In the genomic region with DNA sequence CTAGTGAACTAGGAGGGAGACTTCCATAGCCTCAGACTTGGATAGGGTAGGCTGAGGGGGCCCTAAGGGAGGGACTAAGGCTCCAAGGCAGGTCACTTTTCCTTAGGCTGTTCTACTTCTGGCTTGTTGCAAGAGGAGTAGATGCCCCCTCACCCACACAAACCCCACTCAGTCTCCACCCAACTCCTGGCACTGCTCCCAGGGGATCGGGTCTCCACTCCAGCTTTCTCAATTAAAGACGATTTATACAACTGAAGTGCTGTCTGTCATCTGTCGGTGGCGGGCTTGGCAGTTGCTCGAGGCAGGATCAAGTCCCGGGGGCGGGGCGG, we compare ENCODE assay signal across 12 cellular contexts. TPM values are rescaled to one million over a fixed set of nuclear protein-coding genes. Genes with fewer than 3 reads are reported as not detected.
DNase-seq lines count a peak whose midpoint lies in the region; ATAC-seq, FAIRE-seq and TF ChIP-seq lines count a peak whose summit lies in the region.
"Had no signal": no experiment of that assay in that cellular context is flagged by ENCODE, and none has a peak within 500 bp of the region (broad histone marks: within the 10 kb centered on the region; RNA-seq: fewer than 3 reads in every experiment).

No MANE protein-coding gene starts in this region.

- WGBS in A549 (ENCODE audit: missing lambda C conversion rate): 88% methylated on average over 7 of the region's 8 CpGs

- no peak for FAIRE-seq in A549 (lab: Jason Lieb, UNC)

- H3K27me3 ChIP-seq in HUES48 (ENCODE audit: control insufficient read depth, insufficient read depth, low read length) (peaks cover 1% of the 10 kb centered on the region; the same call in 1 of the 2 replicates), lower lobe of right lung (ENCODE audit: low read depth) (peaks cover 58% of the 10 kb centered on the region)

- TF ChIP-seq EP300 in A549 (IDR thresholded peaks at IDR 0.05): no peak

- no peaks in the 10 kb centered on the region for H3K9me3 Mint-ChIP-seq in activated naive CD8-positive, alpha-beta T cell treated with anti-CD3 and anti-CD28 coated beads for 36 hours
- peaks cover 15% of the 10 kb centered on the region for H3K9me3 Mint-ChIP-seq in glutamatergic neuron (ENCODE audit: unreplicated experiment)

- H3K9me3 ChIP-seq in A549 (no peaks in the 10 kb centered on the region), HUES48 (ENCODE audit: control insufficient read depth, insufficient read depth, low read length) (no peaks in the 10 kb centered on the region), lower lobe of right lung (no peaks in the 10 kb centered on the region)

- peak overlapping the region; percentile 83; the same call in 2 of the 3 replicates for H3K4me2 ChIP-seq in A549

- TF ChIP-seq CTCF in A549 (IDR thresholded peaks at IDR 0.05) (no peak), lower lobe of right lung (IDR thresholded peaks at IDR 0.05) (no peak), glutamatergic neuron (IDR thresholded peaks at IDR 0.05; ENCODE audit: partially characterized antibody, unreplicated experiment) (no peak)

- no peaks in the 10 kb centered on the region for H3K36me3 ChIP-seq in HUES48 (ENCODE audit: control insufficient read depth, insufficient read depth, low read length)
- no peaks in the 10 kb centered on the region for H3K36me3 ChIP-seq in lower lobe of right lung
- H3K36me3 ChIP-seq: brain microvascular endothelial cell had no signal

- H3K27me3 Mint-ChIP-seq in activated naive CD8-positive, alpha-beta T cell treated with anti-CD3 and anti-CD28 coated beads for 36 hours: peaks cover 75% of the 10 kb centered on the region
- peaks cover 20% of the 10 kb centered on the region for H3K27me3 Mint-ChIP-seq in glutamatergic neuron (ENCODE audit: unreplicated experiment)

- no peak overlapping the region for H3K27ac Mint-ChIP-seq in activated naive CD8-positive, alpha-beta T cell treated with anti-CD3 and anti-CD28 coated beads for 36 hours
- no peak overlapping the region for H3K27ac Mint-ChIP-seq in glutamatergic neuron (ENCODE audit: unreplicated experiment)

- intact Hi-C loops in lower lobe of right lung (cut with DNase I): no loop called here

- POLR2A ChIA-PET in A549 (lab: Yijun Ruan, JAX): interaction anchor here (0.6 to 2.7 kb wide), 4 partner anchors 18 to 51 kb away, joined by 3 to 8 read pairs (median 5); partner anchors contain the start of genes PLSCR3, POLR2A and TMEM256

- peaks cover 13% of the 10 kb centered on the region for H3K36me3 Mint-ChIP-seq in activated naive CD8-positive, alpha-beta T cell treated with anti-CD3 and anti-CD28 coated beads for 36 hours
- H3K36me3 Mint-ChIP-seq in glutamatergic neuron (ENCODE audit: unreplicated experiment): peaks cover 5% of the 10 kb centered on the region

- H3K27ac ChIP-seq in A549: no peak overlapping the region
- H3K27ac ChIP-seq in HUES48 (ENCODE audit: low read depth, low read length): peak overlapping the region; percentile 7
- H3K27ac ChIP-seq in lower lobe of right lung: no peak overlapping the region
- H3K27ac ChIP-seq: brain microvascular endothelial cell had no signal

- ATAC-seq in A549: no peak
- ATAC-seq in lower lobe of right lung: no peak
- ATAC-seq in left lobe of liver: no peak

- no peak for DNase-seq in A549 (ENCODE audit: low read depth in 1 of 2, low spot score in 1 of 2)
- DNase-seq in activated naive CD8-positive, alpha-beta T cell treated with anti-CD3 and anti-CD28 coated beads for 36 hours: no peak
- DNase-seq in lower lobe of right lung: no peak
- no peak for DNase-seq in glutamatergic neuron
- no peak for DNase-seq in activated CD4-positive, alpha-beta T cell treated with anti-CD3 and anti-CD28 coated beads, Interleukin-2, amount 50 U/mL, for 4 hours
- no peak for DNase-seq in HK-2 (ENCODE audit: unreplicated experiment)
- DNase-seq in left lobe of liver (ENCODE audit: low spot score): no peak
- DNase-seq: brain microvascular endothelial cell, Calu3 had no signal

- no peak for TF ChIP-seq RAD21 in A549 (conservative IDR thresholded peaks at IDR 0.05 in 1 of 2, IDR thresholded peaks at IDR 0.05 in 1 of 2)

- CTCF ChIA-PET in A549 (lab: Yijun Ruan, JAX): interaction anchor here (1.0 to 30.1 kb wide), 6 partner anchors 3 to 116 kb away, joined by 3 to 342 read pairs (median 128); partner anchors contain the start of genes CHRNB1, FGF11, KCTD11 and SENP3

- H3K4me1 Mint-ChIP-seq in activated naive CD8-positive, alpha-beta T cell treated with anti-CD3 and anti-CD28 coated beads for 36 hours: peaks cover 25% of the 10 kb centered on the region
- H3K4me1 Mint-ChIP-seq in glutamatergic neuron (ENCODE audit: low read depth, unreplicated experiment): peaks cover 4% of the 10 kb centered on the region

- H3K4me3 ChIP-seq in A549 (no peak overlapping the region; the same call in 2 of the 3 replicates), HUES48 (ENCODE audit: low read depth, low read length) (peak overlapping the region; percentile 68), lower lobe of right lung (peak overlapping the region; percentile 50)

- H3K9ac ChIP-seq in HUES48 (ENCODE audit: low read depth, low read length): no peak overlapping the region

- peak overlapping the region; percentile 54 for H3K4me3 Mint-ChIP-seq in activated naive CD8-positive, alpha-beta T cell treated with anti-CD3 and anti-CD28 coated beads for 36 hours
- no peak overlapping the region for H3K4me3 Mint-ChIP-seq in glutamatergic neuron (ENCODE audit: unreplicated experiment)

- no peak for TF ChIP-seq POLR2A in A549 (IDR thresholded peaks at IDR 0.05; ENCODE audit: low read length)

- peaks cover 25% of the 10 kb centered on the region for H3K4me1 ChIP-seq in A549
- H3K4me1 ChIP-seq in HUES48 (ENCODE audit: control insufficient read depth, insufficient read depth, low read length): peaks cover 15% of the 10 kb centered on the region
- H3K4me1 ChIP-seq in lower lobe of right lung: peaks cover 34% of the 10 kb centered on the region

TF ChIP-seq in A549, 52 proteins besides CTCF, POLR2A, EP300 and RAD21 (continues in another document):
- TF ChIP-seq MAFK (IDR thresholded peaks at IDR 0.05; ENCODE audit: partially characterized antibody): no peak
- TF ChIP-seq JUNB (IDR thresholded peaks at IDR 0.05): no peak

RNA-seq across cellular contexts. Expression of gene CHRNB1, which starts 0.2 kb away (rescaled TPM):
- polyA plus RNA-seq in A549 (2011; rRNA removed) (6.5 and 6.9 TPM in 2 replicates), A549 (2017; fragmentation: RNase III; extraction: RNeasy Plus Mini Kit Qiagen cat#74134 plus additional on column Dnase treatment) (6.2 to 8.4 TPM (median 8.0 TPM) in 3 replicates)
- 10.5 and 10.6 TPM in 2 replicates for polyA plus RNA-seq in A549 (2012; cell fraction: cytosol; rRNA removed)
- polyA plus RNA-seq in A549 (2012; cell fraction: nucleus; rRNA removed): 3.0 and 4.2 TPM in 2 replicates
- polyA minus RNA-seq in A549 (2011; rRNA and poly(A)+ RNA removed): 4.1 and 5.9 TPM in 2 replicates
- total RNA-seq in activated naive CD8-positive, alpha-beta T cell treated with anti-CD3 and anti-CD28 coated beads for 36 hours: 10 to 100 TPM; 10.6 to 11.3 TPM
- total RNA-seq in lower lobe of right lung (8.4 TPM), glutamatergic neuron (ENCODE audit: unreplicated experiment) (16.4 TPM), left lobe of liver (10.9 TPM)

RNA-seq across cellular contexts. Expression of gene FGF11, which starts 5.3 kb away (rescaled TPM):
- polyA plus RNA-seq in A549 (2011; rRNA removed) (1.4 and 1.9 TPM in 2 replicates), A549 (2017; fragmentation: RNase III; extraction: RNeasy Plus Mini Kit Qiagen cat#74134 plus additional on column Dnase treatment) (1.1 to 1.8 TPM (median 1.5 TPM) in 3 replicates)
- 0.71 and 0.74 TPM in 2 replicates for polyA plus RNA-seq in A549 (2012; cell fraction: cytosol; rRNA removed)
- polyA plus RNA-seq in A549 (2012; cell fraction: nucleus; rRNA removed): 3.3 and 4.8 TPM in 2 replicates
- polyA minus RNA-seq in A549 (2011; rRNA and poly(A)+ RNA removed): 1.0 and 1.3 TPM in 2 replicates
- 1 to 10 TPM; 7.6 to 9.2 TPM for total RNA-seq in activated naive CD8-positive, alpha-beta T cell treated with anti-CD3 and anti-CD28 coated beads for 36 hours
- total RNA-seq in lower lobe of right lung (1.2 TPM), glutamatergic neuron (ENCODE audit: unreplicated experiment) (4.8 TPM), left lobe of liver (0.86 TPM)

RNA-seq across cellular contexts. Expression of gene TMEM102, which starts 9.4 kb away (rescaled TPM):
- polyA plus RNA-seq in A549 (2011; rRNA removed) (4.4 and 4.9 TPM in 2 replicates), A549 (2017; fragmentation: RNase III; extraction: RNeasy Plus Mini Kit Qiagen cat#74134 plus additional on column Dnase treatment) (6.5 to 8.9 TPM (median 8.1 TPM) in 3 replicates)
- 4.4 and 5.5 TPM in 2 replicates for polyA plus RNA-seq in A549 (2012; cell fraction: cytosol; rRNA removed)
- polyA plus RNA-seq in A549 (2012; cell fraction: nucleus; rRNA removed): 13.7 and 17.9 TPM in 2 replicates
- 5.5 and 6.2 TPM in 2 replicates for polyA minus RNA-seq in A549 (2011; rRNA and poly(A)+ RNA removed)
- total RNA-seq in activated naive CD8-positive, alpha-beta T cell treated with anti-CD3 and anti-CD28 coated beads for 36 hours: 10 to 100 TPM; 10.4 TPM
- total RNA-seq in lower lobe of right lung (8.1 TPM), glutamatergic neuron (ENCODE audit: unreplicated experiment) (0.42 TPM), left lobe of liver (4.0 TPM)

RNA-seq across cellular contexts. Expression of gene SPEM3, which starts 16.0 kb away (rescaled TPM):
- not detected in 2 replicates for polyA plus RNA-seq in A549 (2011; rRNA removed)
- polyA plus RNA-seq in A549 (2012; cell fraction: cytosol; rRNA removed): not detected in 2 replicates
- polyA plus RNA-seq in A549 (2012; cell fraction: nucleus; rRNA removed): not detected in 2 replicates
- polyA plus RNA-seq in A549 (2017; fragmentation: RNase III; extraction: RNeasy Plus Mini Kit Qiagen cat#74134 plus additional on column Dnase treatment): not detected in 3 replicates
- not detected in 2 replicates for polyA minus RNA-seq in A549 (2011; rRNA and poly(A)+ RNA removed)
- total RNA-seq in activated naive CD8-positive, alpha-beta T cell treated with anti-CD3 and anti-CD28 coated beads for 36 hours: not detected
- not detected for total RNA-seq in lower lobe of right lung
- not detected for total RNA-seq in glutamatergic neuron (ENCODE audit: unreplicated experiment)
- not detected for total RNA-seq in left lobe of liver
- total RNA-seq: Calu3, HT-29, subcutaneous adipose tissue had no signal

RNA-seq across cellular contexts. Expression of gene SPEM2, which starts 19.2 kb away (rescaled TPM):
- polyA plus RNA-seq in A549 (2011; rRNA removed): not detected in 2 replicates
- 0.03 TPM in 1 of 2 replicates, not detected in the other for polyA plus RNA-seq in A549 (2012; cell fraction: cytosol; rRNA removed)
- 0.10 and 0.12 TPM in 2 replicates for polyA plus RNA-seq in A549 (2012; cell fraction: nucleus; rRNA removed)
- not detected in 3 replicates for polyA plus RNA-seq in A549 (2017; fragmentation: RNase III; extraction: RNeasy Plus Mini Kit Qiagen cat#74134 plus additional on column Dnase treatment)
- polyA minus RNA-seq in A549 (2011; rRNA and poly(A)+ RNA removed): not detected in 2 replicates
- not detected for total RNA-seq in activated naive CD8-positive, alpha-beta T cell treated with anti-CD3 and anti-CD28 coated beads for 36 hours
- not detected for total RNA-seq in lower lobe of right lung
- total RNA-seq in glutamatergic neuron (ENCODE audit: unreplicated experiment): not detected
- total RNA-seq in left lobe of liver: not detected
- total RNA-seq: Calu3, HT-29, subcutaneous adipose tissue had no signal
